Comparison of ENCODE assay signal across 10 cellular contexts in genomic region chr17:14201595-14201994, GRCh38.
DNase-seq lines count a peak whose midpoint lies in the region; ATAC-seq and TF ChIP-seq lines count a peak whose summit lies in the region.
"Had no signal": no experiment of that assay in that cellular context is flagged by ENCODE, and none has a peak within 500 bp of the region (broad histone marks: within the 10 kb centered on the region; RNA-seq: fewer than 3 reads in every experiment).

No MANE protein-coding gene starts in this region.

- peaks cover 99% of the 10 kb centered on the region for H3K4me1 Mint-ChIP-seq in activated naive CD4-positive, alpha-beta T cell treated with anti-CD3 and anti-CD28 coated beads, Interleukin-2, amount 10 ng/mL, durations not matched to agents 7 days and 5 days

- TF ChIP-seq CTCF in VCaP (conservative IDR thresholded peaks at IDR 0.05), result no peak
- TF ChIP-seq CTCF in neutrophil (IDR thresholded peaks at IDR 0.05), result no peak

- H3K27ac Mint-ChIP-seq in activated naive CD4-positive, alpha-beta T cell treated with anti-CD3 and anti-CD28 coated beads, Interleukin-2, amount 10 ng/mL, durations not matched to agents 7 days and 5 days, result peak overlapping the region; percentile 100

- no peaks in the 10 kb centered on the region for H3K9me3 ChIP-seq in neutrophil

- H3K36me3 ChIP-seq in neutrophil, result no peaks in the 10 kb centered on the region

- peak; percentile 21 for DNase-seq in Ammon's horn (ENCODE audit: low spot score)
- peak; percentile 87 for DNase-seq in activated naive CD4-positive, alpha-beta T cell treated with anti-CD3 and anti-CD28 coated beads, Interleukin-2, amount 10 ng/mL, durations not matched to agents 7 days and 5 days
- no peak for DNase-seq in caudate nucleus (lab: John Stamatoyannopoulos, UW)
- DNase-seq: MM.1S, NCI-H524 had no signal

- H3K9me3 Mint-ChIP-seq in activated naive CD4-positive, alpha-beta T cell treated with anti-CD3 and anti-CD28 coated beads, Interleukin-2, amount 10 ng/mL, durations not matched to agents 7 days and 5 days, result no peaks in the 10 kb centered on the region

- H3K4me3 ChIP-seq in neutrophil (ENCODE audit: low read depth in 1 of 2, low read length in 1 of 2), result peak overlapping the region in 1 of 2 experiments; percentile 16

- CTCF ChIA-PET in activated naive CD4-positive, alpha-beta T cell treated with anti-CD3 and anti-CD28 coated beads, Interleukin-2, amount 10 ng/mL, durations not matched to agents 7 days and 5 days (lab: Charles Lee), result interaction anchor here (0.9 to 1.0 kb wide), 2 partner anchors 80 to 81 kb away, joined by 3 to 4 read pairs; no protein-coding TSS in a partner anchor

- no peaks in the 10 kb centered on the region for H3K27me3 Mint-ChIP-seq in activated naive CD4-positive, alpha-beta T cell treated with anti-CD3 and anti-CD28 coated beads, Interleukin-2, amount 10 ng/mL, durations not matched to agents 7 days and 5 days

- ATAC-seq in GM19397 (IDR thresholded peaks at IDR 0.05; ENCODE audit: unreplicated experiment), result no peak
- ATAC-seq in HG03342 (IDR thresholded peaks at IDR 0.05; ENCODE audit: unreplicated experiment), result no peak
- ATAC-seq in HG03460 (IDR thresholded peaks at IDR 0.05; ENCODE audit: unreplicated experiment), result no peak

- H3K27ac ChIP-seq in VCaP (peak overlapping the region; percentile 25), neutrophil (peak overlapping the region; percentile 23), caudate nucleus (ENCODE audit: low read depth, low read length) (no peak overlapping the region)

- peaks cover 43% of the 10 kb centered on the region for H3K36me3 Mint-ChIP-seq in activated naive CD4-positive, alpha-beta T cell treated with anti-CD3 and anti-CD28 coated beads, Interleukin-2, amount 10 ng/mL, durations not matched to agents 7 days and 5 days

- peaks cover 30 to 41% of the 10 kb centered on the region in 2 experiments for H3K4me1 ChIP-seq in neutrophil (ENCODE audit: control insufficient read depth in 1 of 2, insufficient read depth in 1 of 2, low read depth in 1 of 2, low read length in 1 of 2)

- peak overlapping the region; percentile 65 for H3K4me3 Mint-ChIP-seq in activated naive CD4-positive, alpha-beta T cell treated with anti-CD3 and anti-CD28 coated beads, Interleukin-2, amount 10 ng/mL, durations not matched to agents 7 days and 5 days

- peaks cover 53% of the 10 kb centered on the region for H3K27me3 ChIP-seq in neutrophil

Comparison
In these comparisons a context has a peak if more than half of its experiments do, and no peak if none do; other contexts are left out.
1. DNase-seq: peak in Ammon's horn (single experiment) and activated naive CD4-positive, alpha-beta T cell treated with anti-CD3 and anti-CD28 coated beads, Interleukin-2, amount 10 ng/mL, durations not matched to agents 7 days and 5 days (single experiment); none in caudate nucleus (0 of 61).